ENCODE assay signal across 1 cellular context in the genomic region with DNA sequence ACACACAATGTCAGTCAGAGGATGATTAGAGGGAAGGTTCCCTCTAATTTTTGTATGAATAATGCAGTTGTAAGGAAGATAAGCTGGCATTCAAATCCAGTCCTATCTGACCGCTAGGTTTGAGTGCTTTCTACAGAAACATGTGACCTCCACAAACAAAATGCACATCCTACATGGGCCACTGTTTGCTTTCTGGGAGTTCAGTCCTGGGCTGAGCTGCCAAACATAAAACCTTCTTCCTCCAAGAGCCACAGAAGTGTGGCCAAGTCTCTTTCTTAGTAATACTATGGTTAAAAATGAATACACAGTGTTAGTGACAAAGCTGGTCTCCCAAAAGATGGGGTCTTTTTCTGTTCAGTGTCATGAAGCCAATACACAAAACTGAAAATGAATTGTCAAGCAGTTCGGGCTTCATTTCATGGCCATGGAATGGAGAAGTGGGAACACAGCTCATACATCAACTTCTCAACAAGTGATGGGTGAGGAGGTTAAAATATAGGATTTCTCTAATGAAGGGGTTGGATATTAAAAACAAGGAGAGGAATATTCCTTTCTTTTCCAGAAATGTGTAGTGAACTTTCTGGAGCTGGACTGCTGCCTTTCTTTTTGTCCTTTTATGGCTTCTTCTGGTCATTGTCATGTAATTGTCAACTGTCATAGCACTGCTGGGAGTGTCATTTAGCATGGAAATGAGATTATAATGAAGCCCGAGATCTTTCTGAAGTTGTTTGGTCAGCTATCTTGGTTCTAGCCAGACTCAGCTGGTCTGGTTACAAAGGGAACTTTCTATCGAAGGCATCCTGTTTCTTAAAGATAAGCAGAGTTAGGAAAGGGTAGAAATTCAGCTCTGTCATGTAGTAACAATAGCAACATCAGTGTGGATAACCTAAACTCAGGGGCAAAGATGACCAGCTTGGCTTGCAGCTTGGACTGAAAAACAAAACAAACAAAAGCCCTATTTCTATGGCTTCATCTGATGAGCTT.
TF ChIP-seq lines count a peak whose summit lies in the region.

No MANE protein-coding gene starts in this region.

TF ChIP-seq in K562, 482 proteins besides CTCF, POLR2A, EP300 and RAD21 (continued from another document and continues in another):
- TF ChIP-seq, protein P1, sequence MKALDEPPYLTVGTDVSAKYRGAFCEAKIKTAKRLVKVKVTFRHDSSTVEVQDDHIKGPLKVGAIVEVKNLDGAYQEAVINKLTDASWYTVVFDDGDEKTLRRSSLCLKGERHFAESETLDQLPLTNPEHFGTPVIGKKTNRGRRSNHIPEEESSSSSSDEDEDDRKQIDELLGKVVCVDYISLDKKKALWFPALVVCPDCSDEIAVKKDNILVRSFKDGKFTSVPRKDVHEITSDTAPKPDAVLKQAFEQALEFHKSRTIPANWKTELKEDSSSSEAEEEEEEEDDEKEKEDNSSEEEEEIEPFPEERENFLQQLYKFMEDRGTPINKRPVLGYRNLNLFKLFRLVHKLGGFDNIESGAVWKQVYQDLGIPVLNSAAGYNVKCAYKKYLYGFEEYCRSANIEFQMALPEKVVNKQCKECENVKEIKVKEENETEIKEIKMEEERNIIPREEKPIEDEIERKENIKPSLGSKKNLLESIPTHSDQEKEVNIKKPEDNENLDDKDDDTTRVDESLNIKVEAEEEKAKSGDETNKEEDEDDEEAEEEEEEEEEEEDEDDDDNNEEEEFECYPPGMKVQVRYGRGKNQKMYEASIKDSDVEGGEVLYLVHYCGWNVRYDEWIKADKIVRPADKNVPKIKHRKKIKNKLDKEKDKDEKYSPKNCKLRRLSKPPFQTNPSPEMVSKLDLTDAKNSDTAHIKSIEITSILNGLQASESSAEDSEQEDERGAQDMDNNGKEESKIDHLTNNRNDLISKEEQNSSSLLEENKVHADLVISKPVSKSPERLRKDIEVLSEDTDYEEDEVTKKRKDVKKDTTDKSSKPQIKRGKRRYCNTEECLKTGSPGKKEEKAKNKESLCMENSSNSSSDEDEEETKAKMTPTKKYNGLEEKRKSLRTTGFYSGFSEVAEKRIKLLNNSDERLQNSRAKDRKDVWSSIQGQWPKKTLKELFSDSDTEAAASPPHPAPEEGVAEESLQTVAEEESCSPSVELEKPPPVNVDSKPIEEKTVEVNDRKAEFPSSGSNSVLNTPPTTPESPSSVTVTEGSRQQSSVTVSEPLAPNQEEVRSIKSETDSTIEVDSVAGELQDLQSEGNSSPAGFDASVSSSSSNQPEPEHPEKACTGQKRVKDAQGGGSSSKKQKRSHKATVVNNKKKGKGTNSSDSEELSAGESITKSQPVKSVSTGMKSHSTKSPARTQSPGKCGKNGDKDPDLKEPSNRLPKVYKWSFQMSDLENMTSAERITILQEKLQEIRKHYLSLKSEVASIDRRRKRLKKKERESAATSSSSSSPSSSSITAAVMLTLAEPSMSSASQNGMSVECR (CRISPR knock-in tag; IDR thresholded peaks at IDR 0.05): no peak
- no peak; a peak in 1 of 4 replicates for TF ChIP-seq FOXA3 (CRISPR knock-in tag; conservative IDR thresholded peaks at IDR 0.05 in 1 of 2, IDR thresholded peaks at IDR 0.05 in 1 of 2)
- TF ChIP-seq, protein P2, sequence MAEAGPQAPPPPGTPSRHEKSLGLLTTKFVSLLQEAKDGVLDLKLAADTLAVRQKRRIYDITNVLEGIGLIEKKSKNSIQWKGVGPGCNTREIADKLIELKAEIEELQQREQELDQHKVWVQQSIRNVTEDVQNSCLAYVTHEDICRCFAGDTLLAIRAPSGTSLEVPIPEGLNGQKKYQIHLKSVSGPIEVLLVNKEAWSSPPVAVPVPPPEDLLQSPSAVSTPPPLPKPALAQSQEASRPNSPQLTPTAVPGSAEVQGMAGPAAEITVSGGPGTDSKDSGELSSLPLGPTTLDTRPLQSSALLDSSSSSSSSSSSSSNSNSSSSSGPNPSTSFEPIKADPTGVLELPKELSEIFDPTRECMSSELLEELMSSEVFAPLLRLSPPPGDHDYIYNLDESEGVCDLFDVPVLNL (CRISPR knock-in tag; IDR thresholded peaks at IDR 0.05; ENCODE audit: low read depth): no peak
- no peak for TF ChIP-seq SAFB (IDR thresholded peaks at IDR 0.05; ENCODE audit: borderline replicate concordance, low read depth, low read length)
- TF ChIP-seq, protein P3, sequence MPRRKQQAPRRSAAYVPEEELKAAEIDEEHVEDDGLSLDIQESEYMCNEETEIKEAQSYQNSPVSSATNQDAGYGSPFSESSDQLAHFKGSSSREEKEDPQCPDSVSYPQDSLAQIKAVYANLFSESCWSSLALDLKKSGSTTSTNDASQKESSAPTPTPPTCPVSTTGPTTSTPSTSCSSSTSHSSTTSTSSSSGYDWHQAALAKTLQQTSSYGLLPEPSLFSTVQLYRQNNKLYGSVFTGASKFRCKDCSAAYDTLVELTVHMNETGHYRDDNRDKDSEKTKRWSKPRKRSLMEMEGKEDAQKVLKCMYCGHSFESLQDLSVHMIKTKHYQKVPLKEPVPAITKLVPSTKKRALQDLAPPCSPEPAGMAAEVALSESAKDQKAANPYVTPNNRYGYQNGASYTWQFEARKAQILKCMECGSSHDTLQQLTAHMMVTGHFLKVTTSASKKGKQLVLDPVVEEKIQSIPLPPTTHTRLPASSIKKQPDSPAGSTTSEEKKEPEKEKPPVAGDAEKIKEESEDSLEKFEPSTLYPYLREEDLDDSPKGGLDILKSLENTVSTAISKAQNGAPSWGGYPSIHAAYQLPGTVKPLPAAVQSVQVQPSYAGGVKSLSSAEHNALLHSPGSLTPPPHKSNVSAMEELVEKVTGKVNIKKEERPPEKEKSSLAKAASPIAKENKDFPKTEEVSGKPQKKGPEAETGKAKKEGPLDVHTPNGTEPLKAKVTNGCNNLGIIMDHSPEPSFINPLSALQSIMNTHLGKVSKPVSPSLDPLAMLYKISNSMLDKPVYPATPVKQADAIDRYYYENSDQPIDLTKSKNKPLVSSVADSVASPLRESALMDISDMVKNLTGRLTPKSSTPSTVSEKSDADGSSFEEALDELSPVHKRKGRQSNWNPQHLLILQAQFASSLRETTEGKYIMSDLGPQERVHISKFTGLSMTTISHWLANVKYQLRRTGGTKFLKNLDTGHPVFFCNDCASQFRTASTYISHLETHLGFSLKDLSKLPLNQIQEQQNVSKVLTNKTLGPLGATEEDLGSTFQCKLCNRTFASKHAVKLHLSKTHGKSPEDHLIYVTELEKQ (CRISPR knock-in tag; IDR thresholded peaks at IDR 0.05): no peak
- TF ChIP-seq OTX1 (CRISPR knock-in tag; IDR thresholded peaks at IDR 0.05): no peak
- no peak for TF ChIP-seq NR4A1 (CRISPR knock-in tag; IDR thresholded peaks at IDR 0.05)
- TF ChIP-seq NR4A1 (tag; IDR thresholded peaks at IDR 0.05): peak; percentile 65; the same call in 1 of the 2 replicates
- TF ChIP-seq ZFP36 (IDR thresholded peaks at IDR 0.05; ENCODE audit: low read depth, low read length, partially characterized antibody): peak; percentile 15
- no peak for TF ChIP-seq ZNF124 (CRISPR knock-in tag; IDR thresholded peaks at IDR 0.05)
- TF ChIP-seq, protein P4, sequence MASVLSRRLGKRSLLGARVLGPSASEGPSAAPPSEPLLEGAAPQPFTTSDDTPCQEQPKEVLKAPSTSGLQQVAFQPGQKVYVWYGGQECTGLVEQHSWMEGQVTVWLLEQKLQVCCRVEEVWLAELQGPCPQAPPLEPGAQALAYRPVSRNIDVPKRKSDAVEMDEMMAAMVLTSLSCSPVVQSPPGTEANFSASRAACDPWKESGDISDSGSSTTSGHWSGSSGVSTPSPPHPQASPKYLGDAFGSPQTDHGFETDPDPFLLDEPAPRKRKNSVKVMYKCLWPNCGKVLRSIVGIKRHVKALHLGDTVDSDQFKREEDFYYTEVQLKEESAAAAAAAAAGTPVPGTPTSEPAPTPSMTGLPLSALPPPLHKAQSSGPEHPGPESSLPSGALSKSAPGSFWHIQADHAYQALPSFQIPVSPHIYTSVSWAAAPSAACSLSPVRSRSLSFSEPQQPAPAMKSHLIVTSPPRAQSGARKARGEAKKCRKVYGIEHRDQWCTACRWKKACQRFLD (CRISPR knock-in tag; IDR thresholded peaks at IDR 0.05): no peak
- TF ChIP-seq ZZZ3 (IDR thresholded peaks at IDR 0.05): no peak
- no peak for TF ChIP-seq RBM17 (IDR thresholded peaks at IDR 0.05; ENCODE audit: borderline replicate concordance, low read depth, low read length)
- no peak for TF ChIP-seq XRCC5 (IDR thresholded peaks at IDR 0.05; ENCODE audit: low read depth, low read length)
- TF ChIP-seq HCFC1 (IDR thresholded peaks at IDR 0.05; ENCODE audit: low read depth, low read length): no peak
- no peak for TF ChIP-seq SRSF7 (optimal IDR thresholded peaks at IDR 0.05; ENCODE audit: low read depth, low read length)
- TF ChIP-seq, protein P5, sequence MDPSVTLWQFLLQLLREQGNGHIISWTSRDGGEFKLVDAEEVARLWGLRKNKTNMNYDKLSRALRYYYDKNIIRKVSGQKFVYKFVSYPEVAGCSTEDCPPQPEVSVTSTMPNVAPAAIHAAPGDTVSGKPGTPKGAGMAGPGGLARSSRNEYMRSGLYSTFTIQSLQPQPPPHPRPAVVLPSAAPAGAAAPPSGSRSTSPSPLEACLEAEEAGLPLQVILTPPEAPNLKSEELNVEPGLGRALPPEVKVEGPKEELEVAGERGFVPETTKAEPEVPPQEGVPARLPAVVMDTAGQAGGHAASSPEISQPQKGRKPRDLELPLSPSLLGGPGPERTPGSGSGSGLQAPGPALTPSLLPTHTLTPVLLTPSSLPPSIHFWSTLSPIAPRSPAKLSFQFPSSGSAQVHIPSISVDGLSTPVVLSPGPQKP (CRISPR knock-in tag; IDR thresholded peaks at IDR 0.05): no peak
- TF ChIP-seq, protein P6, sequence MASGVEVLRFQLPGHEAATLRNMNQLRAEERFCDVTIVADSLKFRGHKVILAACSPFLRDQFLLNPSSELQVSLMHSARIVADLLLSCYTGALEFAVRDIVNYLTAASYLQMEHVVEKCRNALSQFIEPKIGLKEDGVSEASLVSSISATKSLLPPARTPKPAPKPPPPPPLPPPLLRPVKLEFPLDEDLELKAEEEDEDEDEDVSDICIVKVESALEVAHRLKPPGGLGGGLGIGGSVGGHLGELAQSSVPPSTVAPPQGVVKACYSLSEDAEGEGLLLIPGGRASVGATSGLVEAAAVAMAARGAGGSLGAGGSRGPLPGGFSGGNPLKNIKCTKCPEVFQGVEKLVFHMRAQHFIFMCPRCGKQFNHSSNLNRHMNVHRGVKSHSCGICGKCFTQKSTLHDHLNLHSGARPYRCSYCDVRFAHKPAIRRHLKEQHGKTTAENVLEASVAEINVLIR (CRISPR knock-in tag; IDR thresholded peaks at IDR 0.05): no peak
- peak; percentile 82 for TF ChIP-seq ZNF175 (CRISPR knock-in tag; IDR thresholded peaks at IDR 0.05; ENCODE audit: low read depth)
- TF ChIP-seq JUNB (CRISPR knock-in tag; conservative IDR thresholded peaks at IDR 0.05): no peak
- TF ChIP-seq HEY1 (CRISPR knock-in tag; IDR thresholded peaks at IDR 0.05; ENCODE audit: borderline replicate concordance): no peak
- TF ChIP-seq EGR1 (conservative IDR thresholded peaks at IDR 0.05): no peak
- TF ChIP-seq NR2C1 (IDR thresholded peaks at IDR 0.05): no peak
- peak; percentile 39; the same call in 1 of the 2 replicates for TF ChIP-seq NR2C1 (tag; IDR thresholded peaks at IDR 0.05)
- TF ChIP-seq, protein P7, sequence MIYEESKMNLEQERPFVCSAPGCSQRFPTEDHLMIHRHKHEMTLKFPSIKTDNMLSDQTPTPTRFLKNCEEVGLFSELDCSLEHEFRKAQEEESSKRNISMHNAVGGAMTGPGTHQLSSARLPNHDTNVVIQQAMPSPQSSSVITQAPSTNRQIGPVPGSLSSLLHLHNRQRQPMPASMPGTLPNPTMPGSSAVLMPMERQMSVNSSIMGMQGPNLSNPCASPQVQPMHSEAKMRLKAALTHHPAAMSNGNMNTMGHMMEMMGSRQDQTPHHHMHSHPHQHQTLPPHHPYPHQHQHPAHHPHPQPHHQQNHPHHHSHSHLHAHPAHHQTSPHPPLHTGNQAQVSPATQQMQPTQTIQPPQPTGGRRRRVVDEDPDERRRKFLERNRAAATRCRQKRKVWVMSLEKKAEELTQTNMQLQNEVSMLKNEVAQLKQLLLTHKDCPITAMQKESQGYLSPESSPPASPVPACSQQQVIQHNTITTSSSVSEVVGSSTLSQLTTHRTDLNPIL (CRISPR knock-in tag; IDR thresholded peaks at IDR 0.05): no peak
- no peak for TF ChIP-seq ZNF79 (CRISPR knock-in tag; IDR thresholded peaks at IDR 0.05; ENCODE audit: low read depth)
- TF ChIP-seq GTF2F1 (IDR thresholded peaks at IDR 0.05; ENCODE audit: low read depth, low read length): no peak
- TF ChIP-seq U2AF1 (optimal IDR thresholded peaks at IDR 0.05; ENCODE audit: low read depth, low read length): no peak
- TF ChIP-seq, protein P8, sequence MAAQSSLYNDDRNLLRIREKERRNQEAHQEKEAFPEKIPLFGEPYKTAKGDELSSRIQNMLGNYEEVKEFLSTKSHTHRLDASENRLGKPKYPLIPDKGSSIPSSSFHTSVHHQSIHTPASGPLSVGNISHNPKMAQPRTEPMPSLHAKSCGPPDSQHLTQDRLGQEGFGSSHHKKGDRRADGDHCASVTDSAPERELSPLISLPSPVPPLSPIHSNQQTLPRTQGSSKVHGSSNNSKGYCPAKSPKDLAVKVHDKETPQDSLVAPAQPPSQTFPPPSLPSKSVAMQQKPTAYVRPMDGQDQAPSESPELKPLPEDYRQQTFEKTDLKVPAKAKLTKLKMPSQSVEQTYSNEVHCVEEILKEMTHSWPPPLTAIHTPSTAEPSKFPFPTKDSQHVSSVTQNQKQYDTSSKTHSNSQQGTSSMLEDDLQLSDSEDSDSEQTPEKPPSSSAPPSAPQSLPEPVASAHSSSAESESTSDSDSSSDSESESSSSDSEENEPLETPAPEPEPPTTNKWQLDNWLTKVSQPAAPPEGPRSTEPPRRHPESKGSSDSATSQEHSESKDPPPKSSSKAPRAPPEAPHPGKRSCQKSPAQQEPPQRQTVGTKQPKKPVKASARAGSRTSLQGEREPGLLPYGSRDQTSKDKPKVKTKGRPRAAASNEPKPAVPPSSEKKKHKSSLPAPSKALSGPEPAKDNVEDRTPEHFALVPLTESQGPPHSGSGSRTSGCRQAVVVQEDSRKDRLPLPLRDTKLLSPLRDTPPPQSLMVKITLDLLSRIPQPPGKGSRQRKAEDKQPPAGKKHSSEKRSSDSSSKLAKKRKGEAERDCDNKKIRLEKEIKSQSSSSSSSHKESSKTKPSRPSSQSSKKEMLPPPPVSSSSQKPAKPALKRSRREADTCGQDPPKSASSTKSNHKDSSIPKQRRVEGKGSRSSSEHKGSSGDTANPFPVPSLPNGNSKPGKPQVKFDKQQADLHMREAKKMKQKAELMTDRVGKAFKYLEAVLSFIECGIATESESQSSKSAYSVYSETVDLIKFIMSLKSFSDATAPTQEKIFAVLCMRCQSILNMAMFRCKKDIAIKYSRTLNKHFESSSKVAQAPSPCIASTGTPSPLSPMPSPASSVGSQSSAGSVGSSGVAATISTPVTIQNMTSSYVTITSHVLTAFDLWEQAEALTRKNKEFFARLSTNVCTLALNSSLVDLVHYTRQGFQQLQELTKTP (IDR thresholded peaks at IDR 0.05; ENCODE audit: low read depth in 1 of 2, partially characterized antibody in 2 of 2): no peak
- no peak for TF ChIP-seq ZNF584 (CRISPR knock-in tag; IDR thresholded peaks at IDR 0.05; ENCODE audit: low read depth)
- TF ChIP-seq ZFP30 (CRISPR knock-in tag; IDR thresholded peaks at IDR 0.05; ENCODE audit: borderline replicate concordance): no peak
- TF ChIP-seq ZNF263 (CRISPR knock-in tag; IDR thresholded peaks at IDR 0.05; ENCODE audit: borderline replicate concordance): no peak
- TF ChIP-seq POU5F1 (IDR thresholded peaks at IDR 0.05; ENCODE audit: borderline replicate concordance, low read depth, low read length, partially characterized antibody): no peak
- TF ChIP-seq KDM4B (IDR thresholded peaks at IDR 0.05; ENCODE audit: borderline replicate concordance in 2 of 2, low read depth in 1 of 2): no peak
